Comparison of ENCODE assay signal across 8 cellular contexts in the genomic region with DNA sequence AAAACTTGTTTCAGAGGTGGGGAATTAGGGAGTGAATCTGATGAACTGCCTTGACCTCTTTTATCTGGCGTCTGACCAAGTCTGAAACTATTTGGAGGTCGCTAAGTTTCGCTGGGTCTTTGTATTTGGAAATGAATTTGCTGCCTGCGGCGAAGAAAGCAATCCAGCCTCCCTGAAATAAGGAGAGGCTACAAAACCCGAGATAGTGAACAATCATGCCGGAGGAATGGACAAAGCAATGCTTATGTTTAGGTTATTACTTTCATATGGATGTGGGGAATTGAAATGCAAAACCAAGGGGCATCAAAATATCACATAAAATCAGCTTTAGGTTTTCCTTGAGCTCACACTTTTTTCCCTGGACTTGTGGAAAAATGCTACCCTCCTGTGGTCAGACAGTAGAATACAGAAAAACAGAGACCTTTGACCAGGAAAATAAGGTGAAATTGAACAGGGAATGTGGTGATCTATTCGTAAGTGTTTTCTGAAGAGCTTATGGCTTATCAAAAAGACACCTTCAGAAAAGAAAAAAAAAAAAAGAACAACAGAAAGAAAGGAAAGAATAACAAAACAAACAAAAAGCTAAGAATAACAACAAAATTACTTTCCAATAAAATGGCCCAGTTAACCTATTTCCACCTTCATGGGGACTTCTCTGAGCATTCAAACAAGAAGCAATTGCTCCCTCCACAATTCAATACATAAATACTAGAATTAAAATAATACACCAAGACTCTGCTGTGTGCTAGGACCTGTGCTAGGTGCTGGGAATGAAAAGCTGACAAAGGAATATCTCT.
DNase-seq lines count a peak whose midpoint lies in the region; ATAC-seq and TF ChIP-seq lines count a peak whose summit lies in the region.

No MANE protein-coding gene starts in this region.

- ATAC-seq in left lung (peak; percentile 84), GM19023 (IDR thresholded peaks at IDR 0.05; ENCODE audit: unreplicated experiment) (no peak), HG03039 (IDR thresholded peaks at IDR 0.05; ENCODE audit: unreplicated experiment) (no peak)

- no peaks in the 10 kb centered on the region for H3K27me3 ChIP-seq in left lung

- H3K36me3 ChIP-seq in left lung: no peaks in the 10 kb centered on the region

- peak; percentile 17 to 57 for DNase-seq in NCI-H524 (lab: John Stamatoyannopoulos, UW)
- no peak for DNase-seq in NCI-H524 treated with DMSO at 0.1 percent for 48 hours (lab: John Stamatoyannopoulos, UW)
- DNase-seq in NCI-H2171 (lab: John Stamatoyannopoulos, UW): peak; percentile 14
- DNase-seq in astrocyte of the hippocampus (ENCODE audit: low read depth, low spot score): peak; percentile 77
- DNase-seq in left lung: no peak
- no peak for DNase-seq in mucosa of gallbladder (ENCODE audit: low spot score)

- intact Hi-C loops in left lung (cut with DNase I): loop anchor here in 1 of 2 donors (10.0 kb wide), 1 partner anchor 354 kb away; no protein-coding TSS in a partner anchor

- no peak overlapping the region for H3K27ac ChIP-seq in left lung

- no peak overlapping the region for H3K4me3 ChIP-seq in left lung

- H3K9me3 ChIP-seq in left lung: peaks cover 0 to 15% of the 10 kb centered on the region in 2 donors

- no peaks in the 10 kb centered on the region for H3K4me1 ChIP-seq in left lung

- TF ChIP-seq CTCF in left lung (IDR thresholded peaks at IDR 0.05): peak; percentile 32 to 53

Comparison
In these comparisons a context has a peak if more than half of its experiments do, and no peak if none do; other contexts are left out.
1. DNase-seq: peak in NCI-H524 (2 of 2), NCI-H2171 (single experiment) and astrocyte of the hippocampus (single experiment); none in NCI-H524 treated with DMSO at 0.1 percent for 48 hours (single experiment), left lung (0 of 2) and mucosa of gallbladder (single experiment).